1 cellular context compared by ENCODE assay signal in the genomic region with DNA sequence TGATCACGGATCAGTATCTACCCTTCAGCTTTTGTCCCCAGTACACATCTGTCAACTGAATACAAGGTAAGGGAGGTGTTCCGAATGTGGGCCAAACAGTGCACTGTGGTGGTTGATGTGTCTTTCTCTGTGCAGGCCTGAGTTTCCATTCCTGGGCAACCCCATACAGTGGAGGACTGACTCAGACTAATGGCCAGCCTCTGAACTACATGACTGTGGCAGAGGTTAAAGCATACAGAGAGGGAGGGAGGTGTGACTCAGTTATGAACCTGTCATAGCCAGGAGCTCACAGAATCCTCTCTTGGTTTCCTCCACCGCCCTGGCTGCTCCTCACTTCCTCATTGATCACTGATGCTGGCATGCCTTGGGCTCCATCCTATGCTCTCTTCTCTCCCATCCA.
TF ChIP-seq lines count a peak whose summit lies in the region.

No MANE protein-coding gene starts in this region.

TF ChIP-seq in SK-N-SH, 30 proteins besides CTCF, POLR2A, EP300 and RAD21 (continued from another document):
- TF ChIP-seq, protein P1, sequence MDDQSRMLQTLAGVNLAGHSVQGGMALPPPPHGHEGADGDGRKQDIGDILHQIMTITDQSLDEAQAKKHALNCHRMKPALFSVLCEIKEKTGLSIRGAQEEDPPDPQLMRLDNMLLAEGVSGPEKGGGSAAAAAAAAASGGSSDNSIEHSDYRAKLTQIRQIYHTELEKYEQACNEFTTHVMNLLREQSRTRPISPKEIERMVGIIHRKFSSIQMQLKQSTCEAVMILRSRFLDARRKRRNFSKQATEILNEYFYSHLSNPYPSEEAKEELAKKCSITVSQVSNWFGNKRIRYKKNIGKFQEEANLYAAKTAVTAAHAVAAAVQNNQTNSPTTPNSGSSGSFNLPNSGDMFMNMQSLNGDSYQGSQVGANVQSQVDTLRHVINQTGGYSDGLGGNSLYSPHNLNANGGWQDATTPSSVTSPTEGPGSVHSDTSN (IDR thresholded peaks at IDR 0.05): no peak
- TF ChIP-seq MEF2A (IDR thresholded peaks at IDR 0.05; ENCODE audit: borderline replicate concordance, low read depth) (no peak), ELF1 (IDR thresholded peaks at IDR 0.05) (no peak), SIN3A (IDR thresholded peaks at IDR 0.05; ENCODE audit: borderline replicate concordance, low read depth, low read length) (no peak), FOXM1 (IDR thresholded peaks at IDR 0.05; ENCODE audit: low read depth) (no peak), GABPA (IDR thresholded peaks at IDR 0.05; ENCODE audit: low read depth) (no peak), NRF1 (IDR thresholded peaks at IDR 0.05; ENCODE audit: low read depth, low read length) (no peak), RFX5 (IDR thresholded peaks at IDR 0.05; ENCODE audit: low read length) (no peak), NFIC (IDR thresholded peaks at IDR 0.05; ENCODE audit: borderline replicate concordance) (no peak)
- TF ChIP-seq, protein P2, sequence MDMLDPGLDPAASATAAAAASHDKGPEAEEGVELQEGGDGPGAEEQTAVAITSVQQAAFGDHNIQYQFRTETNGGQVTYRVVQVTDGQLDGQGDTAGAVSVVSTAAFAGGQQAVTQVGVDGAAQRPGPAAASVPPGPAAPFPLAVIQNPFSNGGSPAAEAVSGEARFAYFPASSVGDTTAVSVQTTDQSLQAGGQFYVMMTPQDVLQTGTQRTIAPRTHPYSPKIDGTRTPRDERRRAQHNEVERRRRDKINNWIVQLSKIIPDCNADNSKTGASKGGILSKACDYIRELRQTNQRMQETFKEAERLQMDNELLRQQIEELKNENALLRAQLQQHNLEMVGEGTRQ (IDR thresholded peaks at IDR 0.05; ENCODE audit: borderline replicate concordance, low read depth, low read length): no peak
TF ChIP-seq in SK-N-SH: peak in this region for 0.
